In genomic region chr11:24132471-24132870, GRCh38 we compare ENCODE assay signal across 26 cellular contexts.
DNase-seq lines count a peak whose midpoint lies in the region; ATAC-seq and TF ChIP-seq lines count a peak whose summit lies in the region.
"Had no signal": no experiment of that assay in that cellular context is flagged by ENCODE, and none has a peak within 500 bp of the region (broad histone marks: within the 10 kb centered on the region; RNA-seq: fewer than 3 reads in every experiment).

No MANE protein-coding gene starts in this region.

- no peak overlapping the region for H3K4me3 Mint-ChIP-seq in activated T-cell treated with anti-CD3 and anti-CD28 coated beads, Interleukin-2, amount 50 U/mL, for 72 hours
- H3K4me3 Mint-ChIP-seq: B cell; CD14-positive monocyte; CD8-positive, alpha-beta memory T cell; IgD-negative memory B cell had no signal

- no peaks in the 10 kb centered on the region for H3K9me3 ChIP-seq in body of pancreas
- no peaks in the 10 kb centered on the region for H3K9me3 ChIP-seq in upper lobe of right lung
- H3K9me3 ChIP-seq in tibial artery = no peaks in the 10 kb centered on the region
- H3K9me3 ChIP-seq: SJCRH30 had no signal

- TF ChIP-seq POLR2A in body of pancreas (IDR thresholded peaks at IDR 0.05) = no peak

- DNase-seq in DMS53 (lab: John Stamatoyannopoulos, UW) = peak; percentile 14
- no peak for DNase-seq in DMS53 treated with DMSO at 0.1 percent for 48 hours (lab: John Stamatoyannopoulos, UW; ENCODE audit: unreplicated experiment)
- peak; percentile 54 to 65 (median 59) for DNase-seq in body of pancreas
- peak; percentile 9 for DNase-seq in kidney tubule cell (ENCODE audit: low spot score)
- no peak for DNase-seq in upper lobe of right lung
- DNase-seq in activated T-cell treated with anti-CD3 and anti-CD28 coated beads, Interleukin-2, amount 50 U/mL, for 72 hours = no peak
- no peak for DNase-seq in tibial artery
- DNase-seq: CD8-positive, alpha-beta memory T cell; DMS 273 treated with DMSO at 0.1 percent for 48 hours; MV-4-11; NCI-H1105; NCI-H1436 treated with DMSO at 0.1 percent for 48 hours; NCI-H187 treated with DMSO at 0.1 percent for 48 hours; NCI-H446 treated with DMSO at 0.1 percent for 48 hours; NCI-H526; NCI-H82; NK-92 treated with Interleukin-12 subunit alpha and Interleukin-12 subunit beta, amount 100 ng/mL, for 24 hours; PC-9; SJCRH30 had no signal

- no peaks in the 10 kb centered on the region for H3K4me1 Mint-ChIP-seq in activated T-cell treated with anti-CD3 and anti-CD28 coated beads, Interleukin-2, amount 50 U/mL, for 72 hours (ENCODE audit: low read depth)
- H3K4me1 Mint-ChIP-seq: B cell; CD14-positive monocyte; CD8-positive, alpha-beta memory T cell; IgD-negative memory B cell had no signal

- H3K9me3 Mint-ChIP-seq in activated T-cell treated with anti-CD3 and anti-CD28 coated beads, Interleukin-2, amount 50 U/mL, for 72 hours = peaks cover 6 to 14% of the 10 kb centered on the region in 2 donors

- H3K4me1 ChIP-seq in body of pancreas (no peaks in the 10 kb centered on the region), upper lobe of right lung (no peaks in the 10 kb centered on the region), tibial artery (no peaks in the 10 kb centered on the region)

- H3K27me3 Mint-ChIP-seq in activated T-cell treated with anti-CD3 and anti-CD28 coated beads, Interleukin-2, amount 50 U/mL, for 72 hours (ENCODE audit: low read depth) = no peaks in the 10 kb centered on the region
- H3K27me3 Mint-ChIP-seq: B cell, IgD-negative memory B cell had no signal

- no peak overlapping the region for H3K27ac Mint-ChIP-seq in activated T-cell treated with anti-CD3 and anti-CD28 coated beads, Interleukin-2, amount 50 U/mL, for 72 hours
- H3K27ac Mint-ChIP-seq: B cell; CD14-positive monocyte; CD8-positive, alpha-beta memory T cell had no signal

- no peaks in the 10 kb centered on the region for H3K36me3 Mint-ChIP-seq in activated T-cell treated with anti-CD3 and anti-CD28 coated beads, Interleukin-2, amount 50 U/mL, for 72 hours (ENCODE audit: insufficient read depth in 2 of 2)
- H3K36me3 Mint-ChIP-seq: CD14-positive monocyte; CD8-positive, alpha-beta memory T cell; IgD-negative memory B cell had no signal

- no peaks in the 10 kb centered on the region for H3K36me3 ChIP-seq in body of pancreas (replicated peaks in 1 of 2; ENCODE audit: insufficient read depth in 1 of 2, low read depth in 2 of 2)
- H3K36me3 ChIP-seq in upper lobe of right lung = no peaks in the 10 kb centered on the region
- no peaks in the 10 kb centered on the region for H3K36me3 ChIP-seq in tibial artery
- H3K36me3 ChIP-seq: SJCRH30 had no signal

- H3K4me3 ChIP-seq in body of pancreas = no peak overlapping the region
- H3K4me3 ChIP-seq in upper lobe of right lung = no peak overlapping the region
- no peak overlapping the region for H3K4me3 ChIP-seq in tibial artery
- H3K4me3 ChIP-seq: PC-9, SJCRH30 had no signal

- ATAC-seq in body of pancreas = no peak
- ATAC-seq in upper lobe of right lung = peak; percentile 49
- no peak for ATAC-seq in GM18861 (IDR thresholded peaks at IDR 0.05; ENCODE audit: unreplicated experiment)
- ATAC-seq in activated T-cell treated with anti-CD3 and anti-CD28 coated beads, Interleukin-2, amount 50 U/mL, for 72 hours (replicated peaks in 1 of 2) = no peak
- ATAC-seq: Right ventricle myocardium inferior, SK-N-SH treated with all-trans-retinoic acid at 6 μM for 48 hours had no signal

- no peaks in the 10 kb centered on the region for H3K27me3 ChIP-seq in body of pancreas
- no peaks in the 10 kb centered on the region for H3K27me3 ChIP-seq in upper lobe of right lung
- no peaks in the 10 kb centered on the region for H3K27me3 ChIP-seq in tibial artery
- H3K27me3 ChIP-seq: SJCRH30 had no signal

- WGBS in body of pancreas, 2 donors = 24 to 29% methylated on average over 1 of the region's 1 CpG

- TF ChIP-seq CTCF in body of pancreas (IDR thresholded peaks at IDR 0.05) = no peak
- no peak for TF ChIP-seq CTCF in upper lobe of right lung (IDR thresholded peaks at IDR 0.05)
- TF ChIP-seq CTCF in tibial artery (IDR thresholded peaks at IDR 0.05) = no peak

- intact Hi-C loops in body of pancreas (cut with DNase I) (no loop called here), upper lobe of right lung (cut with DNase I) (no loop called here), tibial artery (cut with DNase I; ENCODE audit: low total_unique reads) (no loop called here)

- H3K27ac ChIP-seq in body of pancreas (no peak overlapping the region), upper lobe of right lung (no peak overlapping the region), tibial artery (no peak overlapping the region)
- H3K27ac ChIP-seq: 22Rv1, PC-9, SJCRH30 had no signal

Comparison
In these comparisons a context has a peak if more than half of its experiments do, and no peak if none do; other contexts are left out.
1. DNase-seq: peak in DMS53 (single experiment), body of pancreas (4 of 4) and kidney tubule cell (single experiment); none in DMS53 treated with DMSO at 0.1 percent for 48 hours (single experiment), upper lobe of right lung (single experiment), activated T-cell treated with anti-CD3 and anti-CD28 coated beads, Interleukin-2, amount 50 U/mL, for 72 hours (0 of 2) and tibial artery (0 of 2).